ENCODE assay signal across 28 cellular contexts in genomic region chr22:48346311-48346710, GRCh38.
"Had no signal": no experiment of that assay in that cellular context is flagged by ENCODE, and none has a peak within 500 bp of the region (broad histone marks: within the 10 kb centered on the region; RNA-seq: fewer than 3 reads in every experiment).

No MANE protein-coding gene starts in this region.

- H3K4me1 Mint-ChIP-seq: immature natural killer cell had no signal

- H3K36me3 ChIP-seq: lower lobe of right lung, neutrophil, ovary, right atrium auricular region, right lobe of liver, stomach, thyroid gland, transverse colon, upper lobe of left lung, vagina had no signal

- H3K9me3 ChIP-seq: lower lobe of right lung, neutrophil, ovary, right atrium auricular region, right lobe of liver, stomach, testis, thyroid gland, transverse colon, upper lobe of left lung, vagina had no signal

- H3K27ac ChIP-seq: lower lobe of right lung, neutrophil, ovary, right atrium auricular region, right lobe of liver, stomach, testis, thyroid gland, transverse colon, upper lobe of left lung, vagina had no signal

- H3K4me3 ChIP-seq: lower lobe of right lung, ovary, right atrium auricular region, right lobe of liver, smooth muscle cell, stomach, testis, thyroid gland, transverse colon, upper lobe of left lung, vagina had no signal

- H3K36me3 Mint-ChIP-seq: immature natural killer cell; naive thymus-derived CD8-positive, alpha-beta T cell; stimulated activated naive B cell treated with anti-CD40 and anti-IgM and Interleukin-4, amounts not matched to agents 10 μg/mL and 1 μg/mL and 100 μg/mL, for 72 hours had no signal

- H3K9me3 Mint-ChIP-seq: immature natural killer cell; naive thymus-derived CD8-positive, alpha-beta T cell; nephron; neural crest cell; stimulated activated naive B cell treated with anti-CD40 and anti-IgM and Interleukin-4, amounts not matched to agents 10 μg/mL and 1 μg/mL and 100 μg/mL, for 72 hours had no signal

- H3K27ac Mint-ChIP-seq: immature natural killer cell; naive thymus-derived CD8-positive, alpha-beta T cell; nephron; progenitor cell of endocrine pancreas; stimulated activated naive B cell treated with anti-CD40 and anti-IgM and Interleukin-4, amounts not matched to agents 10 μg/mL and 1 μg/mL and 100 μg/mL, for 72 hours had no signal

- H3K4me3 Mint-ChIP-seq: immature natural killer cell; naive thymus-derived CD8-positive, alpha-beta T cell; nephron; neural crest cell; stimulated activated naive B cell treated with anti-CD40 and anti-IgM and Interleukin-4, amounts not matched to agents 10 μg/mL and 1 μg/mL and 100 μg/mL, for 72 hours had no signal

- H3K4me2 ChIP-seq: smooth muscle cell had no signal

- DNase-seq: hypothalamus; immature natural killer cell; left ventricle myocardium superior; lower lobe of right lung; mammary epithelial cell; mesenchymal stem cell; occipital lobe; stimulated activated CD4-positive, alpha-beta T cell treated with anti-CD3 and anti-CD28 coated beads, Interleukin-12 subunit alpha, Interleukin-12 subunit beta, amount 100 ng/mL, for 4 hours; stimulated activated CD4-positive, alpha-beta T cell treated with anti-CD3 and anti-CD28 coated beads, Interleukin-15, amount 100 ng/mL, for 24 hours; stimulated activated CD4-positive, alpha-beta T cell treated with anti-CD3 and anti-CD28 coated beads, Interleukin-2, amount 100 ng/mL, for 24 hours; stimulated activated CD4-positive, alpha-beta T cell treated with anti-CD3 and anti-CD28 coated beads, Interleukin-4, amount 100 ng/mL, for 1 hour; stimulated activated naive B cell treated with anti-CD40 and anti-IgM and Interleukin-4, amounts not matched to agents 10 μg/mL and 1 μg/mL and 100 μg/mL, for 72 hours; stimulated activated naive CD8-positive, alpha-beta T cell treated with anti-CD3 and anti-CD28 coated beads, Interleukin-15, Interleukin-2, amounts not matched to agents 100 U/mL and 50 U/mL, for 24 hours; stomach; testis; thyroid gland; transverse colon; upper lobe of left lung had no signal

- H3K27me3 ChIP-seq: ovary, right atrium auricular region, right lobe of liver, testis, thyroid gland, upper lobe of left lung, vagina had no signal

- H3K4me1 ChIP-seq: lower lobe of right lung, right atrium auricular region, right lobe of liver, stomach, testis, thyroid gland, transverse colon, vagina had no signal
